Comparison of ENCODE assay signal across 13 cellular contexts in genomic region chr11:112082729-112083128, GRCh38. TPM values are rescaled to one million over a fixed set of nuclear protein-coding genes. Genes with fewer than 3 reads are reported as not detected.
DNase-seq lines count a peak whose midpoint lies in the region; ATAC-seq and TF ChIP-seq lines count a peak whose summit lies in the region.
"Had no signal": no experiment of that assay in that cellular context is flagged by ENCODE, and none has a peak within 500 bp of the region (broad histone marks: within the 10 kb centered on the region; RNA-seq: fewer than 3 reads in every experiment).

No MANE protein-coding gene starts in this region.

- peaks cover 33% of the 10 kb centered on the region for H3K36me3 ChIP-seq in GM23338 (ENCODE audit: insufficient read depth)

- ATAC-seq in GM23338: no peak
- no peak for ATAC-seq in activated CD8-positive, alpha-beta T cell treated with anti-CD3 and anti-CD28 coated beads, Interleukin-2, amount 10 ng/mL, durations not matched to agents 7 days and 5 days
- no peak for ATAC-seq in naive thymus-derived CD8-positive, alpha-beta T cell
- no peak for ATAC-seq in GM21737 (IDR thresholded peaks at IDR 0.05; ENCODE audit: unreplicated experiment)
- no peak for ATAC-seq in GM18520 (IDR thresholded peaks at IDR 0.05; ENCODE audit: unreplicated experiment)

- peaks cover 21% of the 10 kb centered on the region for H3K27me3 Mint-ChIP-seq in GM23338 (ENCODE audit: insufficient read depth, low read depth, poor library complexity)
- H3K27me3 Mint-ChIP-seq in activated CD8-positive, alpha-beta T cell treated with anti-CD3 and anti-CD28 coated beads, Interleukin-2, amount 10 ng/mL, durations not matched to agents 7 days and 5 days (ENCODE audit: low read depth): no peaks in the 10 kb centered on the region
- H3K27me3 Mint-ChIP-seq in naive thymus-derived CD8-positive, alpha-beta T cell: peaks cover 0 to 3% (median 0%) of the 10 kb centered on the region in 5 donors

- peaks cover 3% of the 10 kb centered on the region for H4K20me1 ChIP-seq in GM23338 (replicated peaks; ENCODE audit: insufficient read depth)

- no peak overlapping the region for H3K4me2 ChIP-seq in GM23338

- no peaks in the 10 kb centered on the region for H3K27me3 ChIP-seq in AG04450 (ENCODE audit: control insufficient read depth, insufficient read depth, low read length)
- no peaks in the 10 kb centered on the region for H3K27me3 ChIP-seq in GM23338 (ENCODE audit: insufficient read depth)
- H3K27me3 ChIP-seq: adrenal gland had no signal

- POLR2A ChIA-PET in AG04450 (lab: Yijun Ruan, JAX): no interaction called here
- POLR2A ChIA-PET in activated CD8-positive, alpha-beta T cell treated with anti-CD3 and anti-CD28 coated beads, Interleukin-2, amount 10 ng/mL, durations not matched to agents 7 days and 5 days (lab: Charles Lee): no interaction called here
- POLR2A ChIA-PET in naive thymus-derived CD8-positive, alpha-beta T cell (lab: Charles Lee): no interaction called here

- H3K9me3 Mint-ChIP-seq in GM23338: peaks cover 4% of the 10 kb centered on the region; the same call in 2 of the 3 replicates
- no peaks in the 10 kb centered on the region for H3K9me3 Mint-ChIP-seq in activated CD8-positive, alpha-beta T cell treated with anti-CD3 and anti-CD28 coated beads, Interleukin-2, amount 10 ng/mL, durations not matched to agents 7 days and 5 days (ENCODE audit: insufficient read depth)
- H3K9me3 Mint-ChIP-seq in naive thymus-derived CD8-positive, alpha-beta T cell: no peaks in the 10 kb centered on the region

- H3K9me2 ChIP-seq in GM23338 (ENCODE audit: insufficient read depth): no peaks in the 10 kb centered on the region

- no peak overlapping the region; the same call in 1 of the 2 replicates for H3K27ac Mint-ChIP-seq in GM23338
- peak overlapping the region; percentile 76 for H3K27ac Mint-ChIP-seq in activated CD8-positive, alpha-beta T cell treated with anti-CD3 and anti-CD28 coated beads, Interleukin-2, amount 10 ng/mL, durations not matched to agents 7 days and 5 days
- peak overlapping the region in 5 of 10 donors; percentile 15 to 44 (median 34) for H3K27ac Mint-ChIP-seq in naive thymus-derived CD8-positive, alpha-beta T cell

- H3K27ac ChIP-seq in AG04450 (ENCODE audit: low read depth, low read length) (peak overlapping the region; percentile 76), GM23338 (ENCODE audit: low read depth) (0 out of 2 replicates have a peak overlapping the region, but pooled peaks have one; percentile 18)
- H3K27ac ChIP-seq: prostate gland had no signal

- peaks cover 7% of the 10 kb centered on the region for H3K4me1 ChIP-seq in GM23338 (ENCODE audit: insufficient read depth)
- H3K4me1 ChIP-seq: prostate gland had no signal

- TF ChIP-seq CTCF in AG04450 (IDR thresholded peaks at IDR 0.05; ENCODE audit: low read depth, low read length) (no peak), GM23338 (conservative IDR thresholded peaks at IDR 0.05; ENCODE audit: low read depth in 2 of 2) (no peak)

- CTCF ChIA-PET in AG04450 (lab: Charles Lee): interaction anchor here (1.4 to 1.7 kb wide), 2 partner anchors 31 to 198 kb away, joined by 4 to 5 read pairs; no protein-coding TSS in a partner anchor
- CTCF ChIA-PET in activated CD8-positive, alpha-beta T cell treated with anti-CD3 and anti-CD28 coated beads, Interleukin-2, amount 10 ng/mL, durations not matched to agents 7 days and 5 days (lab: Charles Lee): interaction anchor here (0.6 to 1.0 kb wide), 2 partner anchors 57 to 151 kb away, joined by 3 to 4 read pairs; partner anchors contain the start of gene DLAT

- no peaks in the 10 kb centered on the region for H3K9me3 ChIP-seq in AG04450 (ENCODE audit: control insufficient read depth, insufficient read depth, low read length)
- H3K9me3 ChIP-seq: adrenal gland, prostate gland had no signal

- no peak overlapping the region for H3K4me3 ChIP-seq in AG04450 (ENCODE audit: low read depth, low read length)
- H3K4me3 ChIP-seq in GM23338: no peak overlapping the region
- H3K4me3 ChIP-seq: adrenal gland, prostate gland had no signal

- H3K79me2 ChIP-seq in GM23338 (replicated peaks; ENCODE audit: insufficient read depth): peaks cover 27% of the 10 kb centered on the region

- peaks cover 13% of the 10 kb centered on the region for H3K4me1 Mint-ChIP-seq in GM23338
- peaks cover 42% of the 10 kb centered on the region for H3K4me1 Mint-ChIP-seq in activated CD8-positive, alpha-beta T cell treated with anti-CD3 and anti-CD28 coated beads, Interleukin-2, amount 10 ng/mL, durations not matched to agents 7 days and 5 days (ENCODE audit: low read depth)
- peaks cover 26 to 31% (median 28%) of the 10 kb centered on the region in 4 donors for H3K4me1 Mint-ChIP-seq in naive thymus-derived CD8-positive, alpha-beta T cell

- H3F3A ChIP-seq in GM23338 (replicated peaks; ENCODE audit: low read depth): peaks cover 14% of the 10 kb centered on the region; the same call in 1 of the 2 replicates

- no peak overlapping the region for H3K4me3 Mint-ChIP-seq in GM23338
- no peak overlapping the region for H3K4me3 Mint-ChIP-seq in activated CD8-positive, alpha-beta T cell treated with anti-CD3 and anti-CD28 coated beads, Interleukin-2, amount 10 ng/mL, durations not matched to agents 7 days and 5 days
- H3K4me3 Mint-ChIP-seq in naive thymus-derived CD8-positive, alpha-beta T cell: no peak overlapping the region

- H2AFZ ChIP-seq in GM23338: no peak overlapping the region

- H3K36me3 Mint-ChIP-seq in GM23338 (ENCODE audit: low read depth): peaks cover 79% of the 10 kb centered on the region
- H3K36me3 Mint-ChIP-seq in activated CD8-positive, alpha-beta T cell treated with anti-CD3 and anti-CD28 coated beads, Interleukin-2, amount 10 ng/mL, durations not matched to agents 7 days and 5 days (ENCODE audit: low read depth): peaks cover 73% of the 10 kb centered on the region
- peaks cover 11 to 82% (median 13%) of the 10 kb centered on the region in 3 donors for H3K36me3 Mint-ChIP-seq in naive thymus-derived CD8-positive, alpha-beta T cell

- no peak for DNase-seq in AG04450 (ENCODE audit: low read depth, low spot score)
- DNase-seq in GM23338 (ENCODE audit: low spot score): no peak
- DNase-seq in activated CD8-positive, alpha-beta T cell treated with anti-CD3 and anti-CD28 coated beads, Interleukin-2, amount 10 ng/mL, durations not matched to agents 7 days and 5 days: no peak
- peak; percentile 96 for DNase-seq in iris pigment epithelial cell (ENCODE audit: low read depth)
- DNase-seq in GM19238 (ENCODE audit: insufficient read length, low spot score): no peak
- DNase-seq in naive thymus-derived CD8-positive, alpha-beta T cell: no peak
- DNase-seq: adrenal gland, DMS79, NCI-H1694, substantia nigra had no signal

RNA-seq across cellular contexts. Expression of gene TIMM8B, which starts 3.8 kb away (rescaled TPM):
- polyA plus RNA-seq in AG04450 (2011; rRNA removed) (106 and 143 TPM in 2 replicates), GM23338 (2016; fragmentation: Nextera tagmentation; extraction: Ambion mirVana) (251 and 281 TPM in 2 replicates)
- polyA minus RNA-seq in AG04450 (2011; rRNA and poly(A)+ RNA removed): 16.0 and 17.7 TPM in 2 replicates
- total RNA-seq in GM23338 (2014; rRNA removed; shearing (Covaris generic)): 52.4 and 53.9 TPM in 2 replicates
- 10 to 100 TPM; 59.1 to 62.3 TPM for total RNA-seq in activated CD8-positive, alpha-beta T cell treated with anti-CD3 and anti-CD28 coated beads, Interleukin-2, amount 10 ng/mL, durations not matched to agents 7 days and 5 days
- total RNA-seq in naive thymus-derived CD8-positive, alpha-beta T cell: 10 to 100 TPM; 26.2 to 33.3 TPM
- 10 to 100 TPM; 58.0 to 75.2 (median 69.1) TPM for polyA plus RNA-seq in naive thymus-derived CD8-positive, alpha-beta T cell

RNA-seq across cellular contexts. Expression of gene SDHD, which starts 3.9 kb away (rescaled TPM):
- polyA plus RNA-seq in AG04450 (2011; rRNA removed) (122 and 154 TPM in 2 replicates), GM23338 (2016; fragmentation: Nextera tagmentation; extraction: Ambion mirVana) (149 and 163 TPM in 2 replicates)
- 151 and 188 TPM in 2 replicates for polyA minus RNA-seq in AG04450 (2011; rRNA and poly(A)+ RNA removed)
- total RNA-seq in GM23338 (2014; rRNA removed; shearing (Covaris generic)): 127 and 157 TPM in 2 replicates
- total RNA-seq in activated CD8-positive, alpha-beta T cell treated with anti-CD3 and anti-CD28 coated beads, Interleukin-2, amount 10 ng/mL, durations not matched to agents 7 days and 5 days: 10 to 100 TPM; 98.2 to 99.4 TPM
- total RNA-seq in naive thymus-derived CD8-positive, alpha-beta T cell: 10 to 100 TPM; 71.5 to 76.9 TPM
- polyA plus RNA-seq in naive thymus-derived CD8-positive, alpha-beta T cell: 100 to 1,000 TPM; 167 to 191 (median 181) TPM

RNA-seq across cellular contexts. Expression of gene NKAPD1, which starts 8.6 kb away (rescaled TPM):
- polyA plus RNA-seq in AG04450 (2011; rRNA removed) (18.2 and 23.2 TPM in 2 replicates), GM23338 (2016; fragmentation: Nextera tagmentation; extraction: Ambion mirVana) (36.3 and 40.6 TPM in 2 replicates)
- 13.5 and 16.3 TPM in 2 replicates for polyA minus RNA-seq in AG04450 (2011; rRNA and poly(A)+ RNA removed)
- 14.6 and 18.5 TPM in 2 replicates for total RNA-seq in GM23338 (2014; rRNA removed; shearing (Covaris generic))
- 10 to 100 TPM; 17.1 to 22.9 TPM for total RNA-seq in activated CD8-positive, alpha-beta T cell treated with anti-CD3 and anti-CD28 coated beads, Interleukin-2, amount 10 ng/mL, durations not matched to agents 7 days and 5 days
- 10 to 100 TPM; 21.5 to 21.7 TPM for total RNA-seq in naive thymus-derived CD8-positive, alpha-beta T cell
- polyA plus RNA-seq in naive thymus-derived CD8-positive, alpha-beta T cell: 10 to 100 TPM in 1 of 3 donors, 1 to 10 TPM in 2; 9.8 to 12.6 (median 10.0) TPM

RNA-seq across cellular contexts. Expression of gene PIH1D2, which starts 8.9 kb away (rescaled TPM):
- polyA plus RNA-seq in AG04450 (2011; rRNA removed): 1.5 TPM in 2 replicates
- polyA minus RNA-seq in AG04450 (2011; rRNA and poly(A)+ RNA removed): 0.65 and 0.74 TPM in 2 replicates
- 0.16 and 0.80 TPM in 2 replicates for total RNA-seq in GM23338 (2014; rRNA removed; shearing (Covaris generic))
- 0.89 and 1.4 TPM in 2 replicates for polyA plus RNA-seq in GM23338 (2016; fragmentation: Nextera tagmentation; extraction: Ambion mirVana)
- total RNA-seq in activated CD8-positive, alpha-beta T cell treated with anti-CD3 and anti-CD28 coated beads, Interleukin-2, amount 10 ng/mL, durations not matched to agents 7 days and 5 days: under 1 TPM; 0.24 to 0.76 TPM
- not detected for total RNA-seq in naive thymus-derived CD8-positive, alpha-beta T cell
- under 1 TPM in 2 of 3 donors, not detected in 1; 0.50 to 0.87 TPM for polyA plus RNA-seq in naive thymus-derived CD8-positive, alpha-beta T cell

RNA-seq across cellular contexts. Expression of gene DLAT, which starts 57.5 kb away (rescaled TPM):
- polyA plus RNA-seq in AG04450 (2011; rRNA removed) (26.6 and 34.8 TPM in 2 replicates), GM23338 (2016; fragmentation: Nextera tagmentation; extraction: Ambion mirVana) (25.2 and 31.8 TPM in 2 replicates)
- polyA minus RNA-seq in AG04450 (2011; rRNA and poly(A)+ RNA removed): 19.7 and 27.3 TPM in 2 replicates
- total RNA-seq in GM23338 (2014; rRNA removed; shearing (Covaris generic)): 58.4 and 66.5 TPM in 2 replicates
- total RNA-seq in activated CD8-positive, alpha-beta T cell treated with anti-CD3 and anti-CD28 coated beads, Interleukin-2, amount 10 ng/mL, durations not matched to agents 7 days and 5 days: 10 to 100 TPM; 35.4 to 36.7 TPM
- total RNA-seq in naive thymus-derived CD8-positive, alpha-beta T cell: 10 to 100 TPM; 20.0 to 20.5 TPM
- 10 to 100 TPM; 22.4 to 26.1 (median 24.5) TPM for polyA plus RNA-seq in naive thymus-derived CD8-positive, alpha-beta T cell
